Comparison of ENCODE assay signal across 14 cellular contexts in the genomic region with DNA sequence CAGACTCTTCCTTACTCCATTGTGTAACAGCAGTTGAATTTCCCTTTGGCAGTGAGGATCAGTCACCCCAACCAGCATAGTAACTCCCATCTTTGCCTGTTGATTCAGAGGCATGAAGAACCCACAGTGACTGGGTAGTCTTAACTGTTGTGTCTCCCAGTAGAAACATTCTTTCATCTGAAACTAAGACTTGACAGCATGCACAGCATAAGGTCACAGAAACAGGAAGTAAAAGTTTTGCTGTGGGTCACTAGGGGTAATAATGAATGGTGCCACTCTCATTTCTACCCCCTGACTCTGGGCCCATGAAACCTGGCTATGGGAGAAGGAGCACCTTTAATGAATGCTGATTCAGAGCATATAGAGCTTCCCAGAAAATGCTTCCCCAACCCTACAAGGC.
DNase-seq lines count a peak whose midpoint lies in the region; ATAC-seq lines count a peak whose summit lies in the region.
"Had no signal": no experiment of that assay in that cellular context is flagged by ENCODE, and none has a peak within 500 bp of the region (broad histone marks: within the 10 kb centered on the region; RNA-seq: fewer than 3 reads in every experiment).

No MANE protein-coding gene starts in this region.

- H3K27ac ChIP-seq in caudate nucleus (ENCODE audit: low read depth, low read length), result no peak overlapping the region
- H3K27ac ChIP-seq: psoas muscle, suprapubic skin had no signal

- ATAC-seq in GM18508 (IDR thresholded peaks at IDR 0.05; ENCODE audit: insufficient read depth, unreplicated experiment), result peak; percentile 68
- peak; percentile 65 for ATAC-seq in GM19468 (IDR thresholded peaks at IDR 0.05; ENCODE audit: extremely low read depth, unreplicated experiment)
- ATAC-seq in HG02885 (IDR thresholded peaks at IDR 0.05; ENCODE audit: poor library complexity, unreplicated experiment), result peak; percentile 72
- peak; percentile 52 for ATAC-seq in HG03558 (IDR thresholded peaks at IDR 0.05; ENCODE audit: extremely low read depth, unreplicated experiment)
- ATAC-seq: activated T-cell treated with anti-CD3 and anti-CD28 coated beads, Interleukin-2, amount 50 U/mL, for 72 hours; psoas muscle had no signal

- DNase-seq in caudate nucleus (lab: John Stamatoyannopoulos, UW), result no peak
- no peak for DNase-seq in NCI-H1048 (lab: John Stamatoyannopoulos, UW)
- no peak for DNase-seq in activated CD4-positive, CD25-positive, alpha-beta regulatory T cell treated with anti-CD3 and anti-CD28 coated beads, Interleukin-2, amount 50 U/mL, for 72 hours
- DNase-seq in RKO (ENCODE audit: low spot score), result no peak
- DNase-seq: activated CD4-positive, alpha-beta T cell treated with anti-CD3 and anti-CD28 coated beads for 1 hour; activated T-cell treated with anti-CD3 and anti-CD28 coated beads, Interleukin-2, amount 50 U/mL, for 72 hours; BE2C; Kasumi-1; psoas muscle had no signal
